Comparison of ENCODE assay signal across 14 cellular contexts in genomic region chr12:76449572-76449971, GRCh38.
DNase-seq lines count a peak whose midpoint lies in the region; ATAC-seq and TF ChIP-seq lines count a peak whose summit lies in the region.
"Had no signal": no experiment of that assay in that cellular context is flagged by ENCODE, and none has a peak within 500 bp of the region (broad histone marks: within the 10 kb centered on the region; RNA-seq: fewer than 3 reads in every experiment).

No MANE protein-coding gene starts in this region.

- no peak overlapping the region for H3K4me3 ChIP-seq in lower leg skin (ENCODE audit: low read depth, poor library complexity, severe bottlenecking)
- H3K4me3 ChIP-seq: colonic mucosa, tibial nerve had no signal

- peak overlapping the region; percentile 59 for H3K27ac Mint-ChIP-seq in chondrocyte (ENCODE audit: unreplicated experiment)
- H3K27ac Mint-ChIP-seq in memory B cell = peak overlapping the region; percentile 28

- TF ChIP-seq CTCF in chondrocyte (IDR thresholded peaks at IDR 0.05) = no peak
- TF ChIP-seq CTCF in lower leg skin (IDR thresholded peaks at IDR 0.05) = no peak

- WGBS in lower leg skin, 2 donors = 45 to 46% methylated on average over 2 of the region's 2 CpGs

- H3K36me3 Mint-ChIP-seq in chondrocyte (ENCODE audit: low read depth) = peaks cover 4% of the 10 kb centered on the region
- H3K36me3 Mint-ChIP-seq in memory B cell = peaks cover 15% of the 10 kb centered on the region

- ATAC-seq in memory B cell (ENCODE audit: low read depth) = no peak
- ATAC-seq: left lobe of liver had no signal

- H3K27me3 Mint-ChIP-seq in chondrocyte (ENCODE audit: low read depth) = no peaks in the 10 kb centered on the region
- H3K27me3 Mint-ChIP-seq in memory B cell = no peaks in the 10 kb centered on the region

- peak; percentile 6 for DNase-seq in Daoy (ENCODE audit: low read depth)
- DNase-seq in M059J (ENCODE audit: low read depth) = peak; percentile 65
- DNase-seq in chondrocyte (ENCODE audit: low spot score) = no peak
- no peak for DNase-seq in memory B cell (ENCODE audit: low spot score in 2 of 2)
- no peak for DNase-seq in NCI-H2107 treated with DMSO at 0.1 percent for 48 hours (lab: John Stamatoyannopoulos, UW; ENCODE audit: unreplicated experiment)
- no peak for DNase-seq in DMS 273 treated with DMSO at 0.1 percent for 48 hours (lab: John Stamatoyannopoulos, UW)
- DNase-seq in NK-92 treated with Interleukin-12 subunit alpha and Interleukin-12 subunit beta, amount 100 ng/mL, for 24 hours (lab: John Stamatoyannopoulos, UW) = no peak
- DNase-seq in lower leg skin (ENCODE audit: low spot score in 2 of 2) = no peak
- DNase-seq: activated gamma-delta T cell treated with Interleukin-2 at 50 U/mL for 16 hours, colonic mucosa, NCI-H2171 treated with DMSO at 0.1 percent for 48 hours, small intestine had no signal

- H3K4me3 Mint-ChIP-seq in chondrocyte (ENCODE audit: unreplicated experiment) = no peak overlapping the region
- H3K4me3 Mint-ChIP-seq in memory B cell = no peak overlapping the region

- TF ChIP-seq POLR2A in lower leg skin (IDR thresholded peaks at IDR 0.05) = no peak

- H3K9me3 Mint-ChIP-seq in chondrocyte (ENCODE audit: low read depth) = no peaks in the 10 kb centered on the region
- H3K9me3 Mint-ChIP-seq in memory B cell = no peaks in the 10 kb centered on the region

- peaks cover 22% of the 10 kb centered on the region for H3K4me1 Mint-ChIP-seq in chondrocyte (ENCODE audit: low read depth)
- peaks cover 10% of the 10 kb centered on the region for H3K4me1 Mint-ChIP-seq in memory B cell

- intact Hi-C loops in lower leg skin (cut with DNase I; ENCODE audit: low total_unique reads) = no loop called here

Comparison
In these comparisons a context has a peak if more than half of its experiments do, and no peak if none do; other contexts are left out.
1. DNase-seq: peak in Daoy (single experiment) and M059J (single experiment); none in chondrocyte (single experiment), memory B cell (0 of 2), NCI-H2107 treated with DMSO at 0.1 percent for 48 hours (single experiment), DMS 273 treated with DMSO at 0.1 percent for 48 hours (single experiment), NK-92 treated with Interleukin-12 subunit alpha and Interleukin-12 subunit beta, amount 100 ng/mL, for 24 hours (single experiment) and lower leg skin (0 of 2).